13 cellular contexts compared by ENCODE assay signal in genomic region chr3:156670077-156670476, GRCh38. TPM values are rescaled to one million over a fixed set of nuclear protein-coding genes. Genes with fewer than 3 reads are reported as not detected.
DNase-seq lines count a peak whose midpoint lies in the region; ATAC-seq and TF ChIP-seq lines count a peak whose summit lies in the region.
"Had no signal": no experiment of that assay in that cellular context is flagged by ENCODE, and none has a peak within 500 bp of the region (broad histone marks: within the 10 kb centered on the region; RNA-seq: fewer than 3 reads in every experiment).

No MANE protein-coding gene starts in this region.

- no peaks in the 10 kb centered on the region for H4K20me1 ChIP-seq in Karpas-422 (ENCODE audit: insufficient read depth, low read depth, low read length)

- POLR2A ChIA-PET in RWPE1 (lab: Yijun Ruan, JAX; ENCODE audit: low non-redundant PET): no interaction called here

- DNase-seq in Karpas-422: peak; percentile 0
- peak; percentile 51 for DNase-seq in amniotic epithelial cell (ENCODE audit: low read depth)
- DNase-seq in fibroblast of pulmonary artery (ENCODE audit: low read depth): peak; percentile 63
- DNase-seq in RWPE1 (ENCODE audit: low spot score): no peak
- DNase-seq: CD4-positive, CD25-positive, alpha-beta regulatory T cell; DMS53; GF-D8; GM23248 had no signal

- H3K79me2 ChIP-seq in Karpas-422 (ENCODE audit: low read length): no peaks in the 10 kb centered on the region

- H3K36me3 ChIP-seq in Karpas-422 (ENCODE audit: insufficient read depth, low read length): no peaks in the 10 kb centered on the region

- H3K4me3 ChIP-seq in Karpas-422 (ENCODE audit: low read length) (no peak overlapping the region), fibroblast of pulmonary artery (replicated peaks; ENCODE audit: low read depth, low read length) (no peak overlapping the region)
- H3K4me3 ChIP-seq: A549, GM23248 had no signal

- no peak overlapping the region for H3K9ac ChIP-seq in Karpas-422 (ENCODE audit: low read length)
- H3K9ac ChIP-seq: GM23248 had no signal

- no peak overlapping the region for H3K4me2 ChIP-seq in Karpas-422 (ENCODE audit: low read depth, low read length, poor library complexity, severe bottlenecking)
- H3K4me2 ChIP-seq: A549 had no signal

- H2AFZ ChIP-seq in Karpas-422 (ENCODE audit: low read length): no peak overlapping the region
- H2AFZ ChIP-seq: GM23248 had no signal

- ATAC-seq in GM18498 (IDR thresholded peaks at IDR 0.05; ENCODE audit: unreplicated experiment) (no peak), HG02571 (IDR thresholded peaks at IDR 0.05; ENCODE audit: unreplicated experiment) (no peak)
- ATAC-seq: A549, HCT116 had no signal

- no peaks in the 10 kb centered on the region for H3K9me3 ChIP-seq in Karpas-422 (ENCODE audit: low read length)
- H3K9me3 ChIP-seq: A549 had no signal

- H3K27ac ChIP-seq in Karpas-422 (ENCODE audit: low read length): no peak overlapping the region
- no peak overlapping the region for H3K27ac ChIP-seq in RWPE1
- H3K27ac ChIP-seq: A549, GM23248, HL-60 had no signal

- no peaks in the 10 kb centered on the region for H3K9me2 ChIP-seq in Karpas-422 (replicated peaks; ENCODE audit: insufficient read depth, low read length)

- H3K4me1 ChIP-seq in Karpas-422 (ENCODE audit: low read length): peaks cover 6% of the 10 kb centered on the region

- CTCF ChIA-PET in RWPE1 (lab: Yijun Ruan, JAX): interaction anchor here (0.5 kb wide), 1 partner anchor 1764 kb away, joined by 3 read pairs; no protein-coding TSS in a partner anchor

- H3K27me3 ChIP-seq in Karpas-422 (ENCODE audit: low read length): no peaks in the 10 kb centered on the region

- TF ChIP-seq CTCF in fibroblast of pulmonary artery (IDR thresholded peaks at IDR 0.05; ENCODE audit: low read length, missing control alignments): no peak
- TF ChIP-seq CTCF in RWPE1 (conservative IDR thresholded peaks at IDR 0.05; ENCODE audit: low read depth): no peak

RNA-seq across cellular contexts. Expression of gene TIPARP, which starts 4.3 kb away (rescaled TPM):
- total RNA-seq in Karpas-422 (2014; rRNA removed; shearing (Covaris generic); ENCODE audit: low replicate concordance): 9.5 and 20.4 TPM in 2 replicates
